In genomic region chr1:200888349-200888838, GRCh38 we compare ENCODE assay signal across 7 cellular contexts. TPM values are rescaled to one million over a fixed set of nuclear protein-coding genes. Genes with fewer than 3 reads are reported as not detected.
DNase-seq lines count a peak whose midpoint lies in the region; ATAC-seq and TF ChIP-seq lines count a peak whose summit lies in the region.

No MANE protein-coding gene starts in this region.

- H3K27ac Mint-ChIP-seq in activated naive CD8-positive, alpha-beta T cell = no peak overlapping the region

- peak overlapping the region; percentile 30 for H3K4me3 Mint-ChIP-seq in activated naive CD8-positive, alpha-beta T cell

- DNase-seq in RWPE2 (ENCODE audit: low spot score) = no peak
- DNase-seq in stimulated activated CD4-positive, alpha-beta T cell treated with anti-CD3 and anti-CD28 coated beads, Interleukin-4, amount 100 ng/mL, for 48 hours (ENCODE audit: low read depth in 2 of 2) = peak; percentile 32 to 58
- no peak for DNase-seq in stomach
- DNase-seq in NCI-H187 (lab: John Stamatoyannopoulos, UW) = no peak

- H3K27ac ChIP-seq in RWPE2 (ENCODE audit: poor library complexity, severe bottlenecking) (no peak overlapping the region), stomach (peak overlapping the region in 1 of 5 donors; percentile 47)

- H3K4me3 ChIP-seq in RWPE2 (ENCODE audit: severe bottlenecking) (no peak overlapping the region), stomach (peak overlapping the region in 1 of 4 donors; percentile 28)

- intact Hi-C loops in stomach (cut with DNase I; ENCODE audit: low total_unique reads) = no loop called here

- peaks cover 46% of the 10 kb centered on the region for H3K4me1 Mint-ChIP-seq in activated naive CD8-positive, alpha-beta T cell (ENCODE audit: low read depth)

- peak; percentile 69 for TF ChIP-seq POLR2A in GM18951 (IDR thresholded peaks at IDR 0.05; ENCODE audit: extremely low read depth, insufficient read depth, insufficient read length)
- no peak for TF ChIP-seq POLR2A in stomach (IDR thresholded peaks at IDR 0.05)

- H3K4me1 ChIP-seq in RWPE2 (ENCODE audit: insufficient read depth, poor library complexity, severe bottlenecking) = peaks cover 16% of the 10 kb centered on the region
- peaks cover 15 to 32% (median 21%) of the 10 kb centered on the region in 4 donors for H3K4me1 ChIP-seq in stomach

- H3K9me3 Mint-ChIP-seq in activated naive CD8-positive, alpha-beta T cell (ENCODE audit: low read depth) = no peaks in the 10 kb centered on the region

- ATAC-seq in HG03025 (IDR thresholded peaks at IDR 0.05; ENCODE audit: low FRiP score, unreplicated experiment) (peak; percentile 83), RWPE2 (ENCODE audit: low read depth) (peak; percentile 53)

- H3K27me3 ChIP-seq in RWPE2 (ENCODE audit: insufficient read depth, poor library complexity, severe bottlenecking) (no peaks in the 10 kb centered on the region), stomach (peaks cover 0 to 42% (median 13%) of the 10 kb centered on the region in 3 donors)

- 61 to 91% (median 73%) methylated on average over 6 to 7 of the region's 7 CpGs for WGBS in stomach, 5 donors

- no peak for TF ChIP-seq CTCF in RWPE2 (IDR thresholded peaks at IDR 0.05; ENCODE audit: poor library complexity, severe bottlenecking)
- no peak for TF ChIP-seq CTCF in stomach (IDR thresholded peaks at IDR 0.05)

- H3K36me3 ChIP-seq in RWPE2 (ENCODE audit: low read depth) (no peaks in the 10 kb centered on the region), stomach (no peaks in the 10 kb centered on the region)

- H3K27me3 Mint-ChIP-seq in activated naive CD8-positive, alpha-beta T cell = peaks cover 4% of the 10 kb centered on the region

- H3K36me3 Mint-ChIP-seq in activated naive CD8-positive, alpha-beta T cell = no peaks in the 10 kb centered on the region

- in situ Hi-C loops in GM18951 (cut with MboI; ENCODE audit: low sequenced_read_pairs, unreplicated experiment) = no loop called here

- H3K9me3 ChIP-seq in RWPE2 (ENCODE audit: severe bottlenecking) = no peaks in the 10 kb centered on the region
- H3K9me3 ChIP-seq in stomach = no peaks in the 10 kb centered on the region

- no peak for TF ChIP-seq EP300 in stomach (IDR thresholded peaks at IDR 0.05)

RNA-seq across cellular contexts. Expression of gene INAVA, which starts 6.3 kb away (rescaled TPM):
- total RNA-seq in stomach = 100 to 1,000 TPM in 3 of 5 donors, 10 to 100 TPM in 2; 38.0 to 184 (median 102) TPM
- polyA plus RNA-seq in stomach = 10 to 100 TPM; 11.3 to 75.3 (median 28.2) TPM

RNA-seq across cellular contexts. Expression of gene GPR25, which starts 15.6 kb away (rescaled TPM):
- total RNA-seq in stomach = not detected
- 1 to 10 TPM in 1 of 3 donors, under 1 TPM in 2; 0.08 to 1.5 (median 0.75) TPM for polyA plus RNA-seq in stomach

Comparison
In these comparisons a context has a peak if more than half of its experiments do, and no peak if none do; other contexts are left out.
1. DNase-seq: peak in stimulated activated CD4-positive, alpha-beta T cell treated with anti-CD3 and anti-CD28 coated beads, Interleukin-4, amount 100 ng/mL, for 48 hours (2 of 2); none in RWPE2 (single experiment), stomach (single experiment) and NCI-H187 (0 of 2).